Comparison of ENCODE assay signal across 29 cellular contexts in the genomic region with DNA sequence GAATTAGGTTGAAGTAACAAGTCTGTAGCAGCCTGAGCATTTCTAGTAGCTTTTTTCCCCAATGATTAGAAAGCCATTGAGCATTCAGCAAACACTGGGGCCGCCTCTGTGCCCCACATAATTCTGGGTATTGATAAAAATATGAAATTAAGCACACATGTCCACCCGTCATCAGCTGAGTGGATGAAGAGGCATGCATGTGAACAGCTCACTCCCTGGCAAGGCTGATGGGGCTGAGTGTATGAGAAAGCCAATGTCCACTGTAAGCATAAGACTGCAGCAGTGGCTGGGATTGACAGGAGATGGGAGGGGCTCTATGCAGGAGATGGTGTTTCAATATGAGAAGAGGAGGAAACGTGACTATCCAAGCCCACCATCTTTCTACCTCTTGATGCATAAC.
"Had no signal": no experiment of that assay in that cellular context is flagged by ENCODE, and none has a peak within 500 bp of the region (broad histone marks: within the 10 kb centered on the region; RNA-seq: fewer than 3 reads in every experiment).

No MANE protein-coding gene starts in this region.

- H3K4me3 Mint-ChIP-seq: activated CD4-positive, alpha-beta T cell treated with anti-CD3 and anti-CD28 coated beads for 36 hours; activated CD8-positive, alpha-beta T cell treated with anti-CD3 and anti-CD28 coated beads for 36 hours; activated naive CD8-positive, alpha-beta T cell; activated T-cell treated with anti-CD3 and anti-CD28 coated beads, Interleukin-2, amount 50 U/mL, for 4 hours; activated T-helper 17 cell treated with anti-CD3 and anti-CD28 coated beads, Interleukin-2, amount 50 U/mL, for 72 hours; central memory CD8-positive, alpha-beta T cell; effector memory CD8-positive, alpha-beta T cell had no signal

- DNase-seq: activated CD4-positive, alpha-beta T cell treated with anti-CD3 and anti-CD28 coated beads for 36 hours; activated CD4-positive, alpha-beta T cell treated with anti-CD3 and anti-CD28 coated beads, Interleukin-2, amount 50 U/mL, for 1 hour; activated CD4-positive, alpha-beta T cell treated with anti-CD3 and anti-CD28 coated beads, Interleukin-2, amount 50 U/mL, for 48 hours; activated CD4-positive, CD25-positive, alpha-beta regulatory T cell; activated CD4-positive, CD25-positive, alpha-beta regulatory T cell treated with anti-CD3 and anti-CD28 coated beads, Interleukin-2, amount 50 U/mL, for 72 hours; activated CD8-positive, alpha-beta memory T cell treated with anti-CD3 and anti-CD28 coated beads for 24 hours; activated CD8-positive, alpha-beta T cell treated with anti-CD3 and anti-CD28 coated beads for 36 hours; activated effector memory CD4-positive, alpha-beta T cell treated with Interleukin-2 at 50 U/mL for 16 hours; activated gamma-delta T cell treated with Interleukin-2 at 50 U/mL for 16 hours; activated naive CD4-positive, alpha-beta T cell treated with anti-CD3 and anti-CD28 coated beads, Interleukin-2, amount 50 U/mL, for 16 hours; activated naive CD4-positive, alpha-beta T cell treated with Interleukin-2 at 50 U/mL for 16 hours; activated T-cell treated with anti-CD3 and anti-CD28 coated beads, Interleukin-2, amount 50 U/mL, for 4 hours; amniotic stem cell; anterior cingulate cortex; brain microvascular endothelial cell; cortex of kidney; dermis blood vessel endothelial cell; effector CD4-positive, alpha-beta T cell; effector memory CD8-positive, alpha-beta T cell; foreskin keratinocyte; gastrocnemius medialis; glutamatergic neuron; heart left ventricle; T-helper 2 cell had no signal

- H3K36me3 ChIP-seq: brain microvascular endothelial cell, gastrocnemius medialis, heart left ventricle had no signal

- H3K36me3 Mint-ChIP-seq: activated naive CD8-positive, alpha-beta T cell had no signal

- H3K27me3 ChIP-seq: brain microvascular endothelial cell, foreskin keratinocyte, gastrocnemius medialis, heart left ventricle had no signal

- H3K9me3 ChIP-seq: gastrocnemius medialis, heart left ventricle had no signal

- ATAC-seq: activated CD4-positive, alpha-beta T cell treated with anti-CD3 and anti-CD28 coated beads for 36 hours; activated CD8-positive, alpha-beta T cell treated with anti-CD3 and anti-CD28 coated beads for 36 hours; activated T-cell treated with anti-CD3 and anti-CD28 coated beads, Interleukin-2, amount 50 U/mL, for 4 hours; activated T-helper 17 cell treated with anti-CD3 and anti-CD28 coated beads, Interleukin-2, amount 50 U/mL, for 72 hours; effector memory CD8-positive, alpha-beta T cell; esophagus mucosa; foreskin keratinocyte; gastrocnemius medialis; heart left ventricle had no signal

- H3K4me1 Mint-ChIP-seq: activated CD4-positive, alpha-beta T cell treated with anti-CD3 and anti-CD28 coated beads for 36 hours; activated T-helper 17 cell treated with anti-CD3 and anti-CD28 coated beads, Interleukin-2, amount 50 U/mL, for 72 hours; central memory CD8-positive, alpha-beta T cell had no signal

- H3K27ac ChIP-seq: brain microvascular endothelial cell, epithelial cell of prostate, foreskin keratinocyte, gastrocnemius medialis, heart left ventricle had no signal

- H3K4me1 ChIP-seq: foreskin keratinocyte, gastrocnemius medialis, heart left ventricle had no signal

- H3K27me3 Mint-ChIP-seq: activated CD4-positive, alpha-beta T cell treated with anti-CD3 and anti-CD28 coated beads for 36 hours had no signal

- H3K9me3 Mint-ChIP-seq: activated CD8-positive, alpha-beta T cell treated with anti-CD3 and anti-CD28 coated beads for 36 hours; activated T-cell treated with anti-CD3 and anti-CD28 coated beads, Interleukin-2, amount 50 U/mL, for 4 hours; activated T-helper 17 cell treated with anti-CD3 and anti-CD28 coated beads, Interleukin-2, amount 50 U/mL, for 72 hours; central memory CD8-positive, alpha-beta T cell; effector memory CD8-positive, alpha-beta T cell had no signal

- H3K27ac Mint-ChIP-seq: activated CD4-positive, alpha-beta T cell treated with anti-CD3 and anti-CD28 coated beads for 36 hours; activated CD8-positive, alpha-beta T cell treated with anti-CD3 and anti-CD28 coated beads for 36 hours; activated naive CD8-positive, alpha-beta T cell; activated T-helper 17 cell treated with anti-CD3 and anti-CD28 coated beads, Interleukin-2, amount 50 U/mL, for 72 hours; effector memory CD8-positive, alpha-beta T cell had no signal

- H3K4me3 ChIP-seq: gastrocnemius medialis, heart left ventricle had no signal
